ENCODE assay signal across 8 cellular contexts in the genomic region with DNA sequence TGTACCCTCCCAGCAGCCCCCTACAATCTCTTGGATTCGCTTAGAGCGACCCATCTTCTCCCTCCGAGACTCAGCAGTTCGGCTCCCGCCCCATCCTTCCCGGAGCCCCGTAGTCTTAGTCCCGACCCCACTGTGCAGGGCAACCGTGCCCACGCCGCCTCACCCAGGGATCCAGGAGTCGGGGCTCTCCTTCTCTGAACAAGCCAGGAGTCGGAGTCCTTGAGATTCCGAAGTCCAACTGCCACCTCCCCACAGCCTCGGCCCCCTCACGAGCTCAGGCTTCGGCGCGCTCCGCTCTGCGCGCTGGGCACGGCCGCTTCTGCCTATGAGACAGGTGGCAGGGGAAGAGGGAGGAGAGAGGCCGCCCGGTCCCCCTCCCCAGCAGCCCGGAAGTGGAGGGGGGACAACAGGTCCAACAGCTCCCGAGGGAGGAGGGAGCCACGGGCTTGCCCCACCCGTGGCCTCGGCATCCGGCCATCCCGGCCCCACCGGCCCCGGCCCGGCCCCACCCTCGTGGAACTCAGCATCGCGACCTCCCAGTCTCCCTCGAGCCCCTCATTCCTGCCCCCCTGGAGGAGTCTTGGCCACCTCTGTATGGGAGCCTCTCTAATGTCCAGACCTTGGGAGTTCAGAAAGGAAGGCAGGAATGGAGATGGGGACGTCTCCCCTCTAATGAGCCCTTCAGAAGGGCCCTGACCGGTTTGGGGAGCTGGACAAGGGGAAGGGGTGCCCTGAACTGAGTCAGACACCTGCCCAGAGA. TPM values are rescaled to one million over a fixed set of nuclear protein-coding genes. Genes with fewer than 3 reads are reported as not detected.
DNase-seq lines count a peak whose midpoint lies in the region; ATAC-seq and TF ChIP-seq lines count a peak whose summit lies in the region.

A gene (minus strand): TSS at position 321 of the 760 bp plus-strand sequence. CDS start 628 bp downstream, outside the sequence.

- H3K4me3 Mint-ChIP-seq in T-helper 17 cell: peak within 1 kb of the TSS; percentile 96
- peak within 1 kb of the TSS; percentile 100 for H3K4me3 Mint-ChIP-seq in dendritic cell treated with granulocyte-macrophage colony-stimulating factor and Interleukin-4, amounts not matched to agents 40 ng/mL and 50 ng/mL, for 4 days

- H3K36me3 Mint-ChIP-seq in T-helper 17 cell (ENCODE audit: low read depth): peaks cover 11% of the 10 kb centered on the region
- peaks cover 94% of the 10 kb centered on the region for H3K36me3 Mint-ChIP-seq in dendritic cell treated with granulocyte-macrophage colony-stimulating factor and Interleukin-4, amounts not matched to agents 40 ng/mL and 50 ng/mL, for 4 days (ENCODE audit: low read depth)

- H3K27me3 Mint-ChIP-seq in T-helper 17 cell: no peaks in the 10 kb centered on the region
- peaks cover 4% of the 10 kb centered on the region for H3K27me3 Mint-ChIP-seq in dendritic cell treated with granulocyte-macrophage colony-stimulating factor and Interleukin-4, amounts not matched to agents 40 ng/mL and 50 ng/mL, for 4 days

- DNase-seq in AG10803 (ENCODE audit: low read depth): peak; percentile 12
- DNase-seq in T-helper 17 cell: peak; percentile 28 to 38 (median 32)
- peak; percentile 10 for DNase-seq in medulla oblongata (ENCODE audit: extremely low spot score)
- peak; percentile 61 for DNase-seq in stimulated activated naive CD8-positive, alpha-beta T cell treated with anti-CD3 and anti-CD28 coated beads, Interleukin-15, Interleukin-2, amounts not matched to agents 100 U/mL and 50 U/mL, for 24 hours

- H3K4me1 Mint-ChIP-seq in T-helper 17 cell: peaks cover 25% of the 10 kb centered on the region
- peaks cover 39% of the 10 kb centered on the region for H3K4me1 Mint-ChIP-seq in dendritic cell treated with granulocyte-macrophage colony-stimulating factor and Interleukin-4, amounts not matched to agents 40 ng/mL and 50 ng/mL, for 4 days (ENCODE audit: low read depth)

- TF ChIP-seq CTCF in AG10803 (conservative IDR thresholded peaks at IDR 0.05; ENCODE audit: low read length): no peak

- ATAC-seq in GM19351 (IDR thresholded peaks at IDR 0.05; ENCODE audit: unreplicated experiment) (peak; percentile 28), HG03571 (IDR thresholded peaks at IDR 0.05; ENCODE audit: unreplicated experiment) (peak; percentile 12), T-helper 17 cell (peak; percentile 45), GM18520 (IDR thresholded peaks at IDR 0.05; ENCODE audit: unreplicated experiment) (no peak)
- ATAC-seq in stimulated activated naive CD8-positive, alpha-beta T cell treated with anti-CD3 and anti-CD28 coated beads, Interleukin-15, Interleukin-2, amounts not matched to agents 100 U/mL and 50 U/mL, for 24 hours: peak; percentile 38

- intact Hi-C loops in dendritic cell treated with granulocyte-macrophage colony-stimulating factor and Interleukin-4, amounts not matched to agents 40 ng/mL and 50 ng/mL, for 4 days (cut with micrococcal nuclease): loop anchor here (1.0 to 2.0 kb wide), 3 partner anchors 14 to 57 kb away; no protein-coding TSS in a partner anchor

- H3K4me3 ChIP-seq in AG10803 (ENCODE audit: low read length): peak within 1 kb of the TSS; percentile 87

- H3K9me3 Mint-ChIP-seq in dendritic cell treated with granulocyte-macrophage colony-stimulating factor and Interleukin-4, amounts not matched to agents 40 ng/mL and 50 ng/mL, for 4 days: no peaks in the 10 kb centered on the region

- no peaks in the 10 kb centered on the region for H3K9me3 ChIP-seq in T-helper 17 cell (ENCODE audit: control insufficient read depth, low read length, poor library complexity, severe bottlenecking)

- peak within 1 kb of the TSS; percentile 94 for H3K27ac Mint-ChIP-seq in T-helper 17 cell
- H3K27ac Mint-ChIP-seq in dendritic cell treated with granulocyte-macrophage colony-stimulating factor and Interleukin-4, amounts not matched to agents 40 ng/mL and 50 ng/mL, for 4 days: peak within 1 kb of the TSS; percentile 93

RNA-seq across cellular contexts. Expression of the gene that starts here (rescaled TPM):
- 10 to 100 TPM; 24.2 to 40.5 TPM for total RNA-seq in T-helper 17 cell

Comparison
In these comparisons a context has a peak if more than half of its experiments do, and no peak if none do; other contexts are left out.
1. DNase-seq: peak in every context shown above with its lines; median percentile 61 in stimulated activated naive CD8-positive, alpha-beta T cell treated with anti-CD3 and anti-CD28 coated beads, Interleukin-15, Interleukin-2, amounts not matched to agents 100 U/mL and 50 U/mL, for 24 hours; 32 in T-helper 17 cell; 12 in AG10803; 10 in medulla oblongata.